1 cellular context compared by ENCODE assay signal in the genomic region with DNA sequence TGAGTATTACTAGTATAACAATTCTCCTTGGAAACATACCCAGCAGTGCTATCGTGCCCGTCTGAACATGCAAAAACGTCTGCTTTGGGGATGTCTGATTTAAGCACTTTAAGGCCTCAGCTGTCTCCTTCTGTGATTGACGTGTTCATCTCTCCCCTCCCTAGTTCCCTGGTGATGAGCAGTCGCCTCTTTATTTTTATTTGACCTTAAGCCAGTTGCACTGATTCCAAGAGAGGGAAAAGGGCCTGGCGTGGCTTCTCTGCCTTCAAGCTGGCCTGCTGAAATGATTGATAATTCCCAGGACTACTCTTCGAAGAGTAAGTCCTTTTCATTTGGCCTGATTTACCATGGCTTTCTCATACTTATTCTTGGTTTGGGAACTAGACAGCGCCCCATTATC.
TF ChIP-seq lines count a peak whose summit lies in the region.

No MANE protein-coding gene starts in this region.

TF ChIP-seq in WTC11, 78 proteins besides CTCF, POLR2A, EP300 and RAD21 (continued from another document):
- TF ChIP-seq, protein P1, sequence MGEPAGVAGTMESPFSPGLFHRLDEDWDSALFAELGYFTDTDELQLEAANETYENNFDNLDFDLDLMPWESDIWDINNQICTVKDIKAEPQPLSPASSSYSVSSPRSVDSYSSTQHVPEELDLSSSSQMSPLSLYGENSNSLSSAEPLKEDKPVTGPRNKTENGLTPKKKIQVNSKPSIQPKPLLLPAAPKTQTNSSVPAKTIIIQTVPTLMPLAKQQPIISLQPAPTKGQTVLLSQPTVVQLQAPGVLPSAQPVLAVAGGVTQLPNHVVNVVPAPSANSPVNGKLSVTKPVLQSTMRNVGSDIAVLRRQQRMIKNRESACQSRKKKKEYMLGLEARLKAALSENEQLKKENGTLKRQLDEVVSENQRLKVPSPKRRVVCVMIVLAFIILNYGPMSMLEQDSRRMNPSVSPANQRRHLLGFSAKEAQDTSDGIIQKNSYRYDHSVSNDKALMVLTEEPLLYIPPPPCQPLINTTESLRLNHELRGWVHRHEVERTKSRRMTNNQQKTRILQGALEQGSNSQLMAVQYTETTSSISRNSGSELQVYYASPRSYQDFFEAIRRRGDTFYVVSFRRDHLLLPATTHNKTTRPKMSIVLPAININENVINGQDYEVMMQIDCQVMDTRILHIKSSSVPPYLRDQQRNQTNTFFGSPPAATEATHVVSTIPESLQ (CRISPR knock-in tag; IDR thresholded peaks at IDR 0.05), result no peak
- TF ChIP-seq ATF1 (CRISPR knock-in tag; IDR thresholded peaks at IDR 0.05) (no peak), ZNF219 (CRISPR knock-in tag; IDR thresholded peaks at IDR 0.05; ENCODE audit: borderline replicate concordance) (no peak), KAT7 (CRISPR knock-in tag; IDR thresholded peaks at IDR 0.05; ENCODE audit: borderline replicate concordance) (no peak)
- TF ChIP-seq, protein P2, sequence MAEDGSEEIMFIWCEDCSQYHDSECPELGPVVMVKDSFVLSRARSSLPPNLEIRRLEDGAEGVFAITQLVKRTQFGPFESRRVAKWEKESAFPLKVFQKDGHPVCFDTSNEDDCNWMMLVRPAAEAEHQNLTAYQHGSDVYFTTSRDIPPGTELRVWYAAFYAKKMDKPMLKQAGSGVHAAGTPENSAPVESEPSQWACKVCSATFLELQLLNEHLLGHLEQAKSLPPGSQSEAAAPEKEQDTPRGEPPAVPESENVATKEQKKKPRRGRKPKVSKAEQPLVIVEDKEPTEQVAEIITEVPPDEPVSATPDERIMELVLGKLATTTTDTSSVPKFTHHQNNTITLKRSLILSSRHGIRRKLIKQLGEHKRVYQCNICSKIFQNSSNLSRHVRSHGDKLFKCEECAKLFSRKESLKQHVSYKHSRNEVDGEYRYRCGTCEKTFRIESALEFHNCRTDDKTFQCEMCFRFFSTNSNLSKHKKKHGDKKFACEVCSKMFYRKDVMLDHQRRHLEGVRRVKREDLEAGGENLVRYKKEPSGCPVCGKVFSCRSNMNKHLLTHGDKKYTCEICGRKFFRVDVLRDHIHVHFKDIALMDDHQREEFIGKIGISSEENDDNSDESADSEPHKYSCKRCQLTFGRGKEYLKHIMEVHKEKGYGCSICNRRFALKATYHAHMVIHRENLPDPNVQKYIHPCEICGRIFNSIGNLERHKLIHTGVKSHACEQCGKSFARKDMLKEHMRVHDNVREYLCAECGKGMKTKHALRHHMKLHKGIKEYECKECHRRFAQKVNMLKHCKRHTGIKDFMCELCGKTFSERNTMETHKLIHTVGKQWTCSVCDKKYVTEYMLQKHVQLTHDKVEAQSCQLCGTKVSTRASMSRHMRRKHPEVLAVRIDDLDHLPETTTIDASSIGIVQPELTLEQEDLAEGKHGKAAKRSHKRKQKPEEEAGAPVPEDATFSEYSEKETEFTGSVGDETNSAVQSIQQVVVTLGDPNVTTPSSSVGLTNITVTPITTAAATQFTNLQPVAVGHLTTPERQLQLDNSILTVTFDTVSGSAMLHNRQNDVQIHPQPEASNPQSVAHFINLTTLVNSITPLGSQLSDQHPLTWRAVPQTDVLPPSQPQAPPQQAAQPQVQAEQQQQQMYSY (CRISPR knock-in tag; IDR thresholded peaks at IDR 0.05), result no peak
TF ChIP-seq in WTC11: peak in this region for 0.
